ENCODE assay signal across 26 cellular contexts in the genomic region with DNA sequence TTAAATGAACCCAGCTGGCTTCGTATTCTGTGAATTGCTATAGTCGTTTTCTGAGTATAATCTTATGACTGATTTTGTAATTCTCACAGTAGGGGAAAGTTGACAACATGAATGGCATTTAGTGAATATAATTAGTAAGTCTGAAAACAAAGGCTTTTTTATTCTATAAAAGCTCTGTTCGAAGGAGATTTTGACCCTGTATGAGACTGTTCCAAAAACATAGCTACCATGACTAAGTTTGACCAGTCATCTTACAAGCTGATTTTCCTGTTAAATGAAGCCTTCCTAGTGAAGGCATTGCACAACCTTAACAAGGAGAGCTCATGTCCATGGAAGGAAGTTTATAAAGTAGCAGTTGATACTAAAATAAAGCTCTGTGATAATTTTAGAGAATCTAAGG.
A peak's percentile ranks its signal among the peaks of the same experiment; 100 is the strongest.
DNase-seq lines count a peak whose midpoint lies in the region; ATAC-seq and TF ChIP-seq lines count a peak whose summit lies in the region.
"Had no signal": no experiment of that assay in that cellular context is flagged by ENCODE, and none has a peak within 500 bp of the region (broad histone marks: within the 10 kb centered on the region; RNA-seq: fewer than 3 reads in every experiment).

No MANE protein-coding gene starts in this region.

- H3K9me3 ChIP-seq in IMR-90 (ENCODE audit: control insufficient read depth, insufficient read depth, low read length) (no peaks in the 10 kb centered on the region), mammary epithelial cell (replicated peaks; ENCODE audit: insufficient read depth, low read length) (no peaks in the 10 kb centered on the region)
- H3K9me3 ChIP-seq: left ventricle myocardium inferior, right lobe of liver had no signal

- no peaks in the 10 kb centered on the region for H3K79me1 ChIP-seq in IMR-90 (ENCODE audit: low read depth in 1 of 2, low read length in 2 of 2)

- H2AFZ ChIP-seq in IMR-90 (replicated peaks; ENCODE audit: low read length, poor library complexity) = no peak overlapping the region
- H2AFZ ChIP-seq in mammary epithelial cell (ENCODE audit: low read depth, low read length) = no peak overlapping the region
- H2AFZ ChIP-seq: PC-9 had no signal

- intact Hi-C loops in IMR-90 (cut with micrococcal nuclease) = no loop called here
- intact Hi-C loops in mammary epithelial cell (cut with micrococcal nuclease) = no loop called here

- TF ChIP-seq CTCF in IMR-90 (conservative IDR thresholded peaks at IDR 0.05; ENCODE audit: low read depth, low read length) (no peak), mammary epithelial cell (conservative IDR thresholded peaks at IDR 0.05 in 1 of 2, IDR thresholded peaks at IDR 0.05 in 1 of 2; ENCODE audit: extremely low read depth in 1 of 2, insufficient read depth in 1 of 2, low read depth in 1 of 2, low read length in 2 of 2) (no peak)

- H3K9ac ChIP-seq in IMR-90 (ENCODE audit: low read depth, low read length) = no peak overlapping the region
- H3K9ac ChIP-seq in mammary epithelial cell (ENCODE audit: insufficient read depth, low read length) = no peak overlapping the region
- H3K9ac ChIP-seq: KMS-11 had no signal

- in situ Hi-C loops in IMR-90 (cut with MboI; ENCODE audit: low sequenced_read_pairs) (no loop called here), mammary epithelial cell (cut with MboI; ENCODE audit: low sequenced_read_pairs in 2 of 2) (no loop called here)

- H4K5ac ChIP-seq in IMR-90 (ENCODE audit: low read depth, low read length) = no peak overlapping the region

- BruUV-seq in IMR-90 (replicated peaks; lab: Mats Ljungman, UMichigan) (no TSS peak), mammary epithelial cell (replicated peaks; lab: Mats Ljungman, UMichigan) (no TSS peak)

- H2AK9ac ChIP-seq in IMR-90 (replicated peaks; ENCODE audit: low read depth, low read length, poor library complexity) = no peak overlapping the region

- no peak overlapping the region for H2BK5ac ChIP-seq in IMR-90 (ENCODE audit: low read depth, low read length, poor library complexity, severe bottlenecking)

- H3K18ac ChIP-seq in IMR-90 (ENCODE audit: low read depth, low read length) = no peak overlapping the region

- peak overlapping the region; percentile 35; the same call in 1 of the 2 replicates for H3K4me2 ChIP-seq in IMR-90 (ENCODE audit: low read depth, low read length)
- H3K4me2 ChIP-seq in mammary epithelial cell (ENCODE audit: insufficient read depth, low read depth, low read length) = no peak overlapping the region
- H3K4me2 ChIP-seq: KMS-11, PC-9 had no signal

- H2BK120ac ChIP-seq in IMR-90 (ENCODE audit: low read depth, low read length) = no peak overlapping the region

- no peaks in the 10 kb centered on the region; the same call in 1 of the 2 replicates for H4K20me1 ChIP-seq in IMR-90 (ENCODE audit: insufficient read depth, low read length)
- no peaks in the 10 kb centered on the region for H4K20me1 ChIP-seq in mammary epithelial cell (ENCODE audit: insufficient read depth, low read length)

- TF ChIP-seq RAD21 in IMR-90 (IDR thresholded peaks at IDR 0.05; ENCODE audit: low read length) = no peak

- no peak for TF ChIP-seq POLR2A in IMR-90 (IDR thresholded peaks at IDR 0.05; ENCODE audit: low read depth, low read length)

- no peak overlapping the region for H3K4ac ChIP-seq in IMR-90 (ENCODE audit: low read depth, low read length)

- H3K4me1 ChIP-seq in IMR-90 (ENCODE audit: control insufficient read depth, insufficient read depth, low read length) = no peaks in the 10 kb centered on the region
- no peaks in the 10 kb centered on the region for H3K4me1 ChIP-seq in mammary epithelial cell (ENCODE audit: insufficient read depth, low read length)
- H3K4me1 ChIP-seq: left ventricle myocardium inferior, right lobe of liver had no signal

- H4K8ac ChIP-seq in IMR-90 (ENCODE audit: low read depth in 2 of 2, low read length in 2 of 2) = no peak overlapping the region

- peak; percentile 61 for ATAC-seq in IMR-90 (ENCODE audit: low read depth)
- ATAC-seq in HG03571 (IDR thresholded peaks at IDR 0.05; ENCODE audit: unreplicated experiment) = no peak
- no peak for ATAC-seq in GM21360 (IDR thresholded peaks at IDR 0.05; ENCODE audit: unreplicated experiment)
- ATAC-seq: right lobe of liver; stimulated activated naive CD8-positive, alpha-beta T cell treated with anti-CD3 and anti-CD28 coated beads, Interleukin-15, amount 100 ng/mL, for 72 hours had no signal

- H3K27ac ChIP-seq in IMR-90 (ENCODE audit: insufficient read depth, low read length) (no peak overlapping the region), mammary epithelial cell (ENCODE audit: insufficient read depth, low read depth, low read length) (no peak overlapping the region)
- H3K27ac ChIP-seq: KMS-11, left ventricle myocardium inferior, PC-9, right lobe of liver had no signal

- H3K56ac ChIP-seq in IMR-90 (ENCODE audit: extremely low read depth, insufficient read depth, low read length) = no peak overlapping the region

- H3K23ac ChIP-seq in IMR-90 (ENCODE audit: low read depth, low read length) = no peak overlapping the region

- H2AK5ac ChIP-seq in IMR-90 (ENCODE audit: low read depth, low read length) = no peak overlapping the region

- H3K9me1 ChIP-seq in IMR-90 (ENCODE audit: insufficient read depth, low read length) = no peaks in the 10 kb centered on the region

- POLR2A ChIA-PET in IMR-90 (lab: Charles Lee; ENCODE audit: unreplicated experiment) = no interaction called here

- H4K91ac ChIP-seq in IMR-90 (ENCODE audit: insufficient read depth, low read depth, low read length) = no peak overlapping the region

- WGBS in IMR-90 (ENCODE audit: extremely low coverage in 2 of 2, insufficient read length in 1 of 2), 2 experiments = no CpG with 5 or more reads among the region's 3 CpGs
- 43% methylated on average over 3 of the region's 3 CpGs for WGBS in mammary epithelial cell (ENCODE audit: low coverage, missing lambda C conversion rate)

- no peaks in the 10 kb centered on the region for H3K36me3 ChIP-seq in IMR-90 (ENCODE audit: control insufficient read depth, insufficient read depth, low read length)
- H3K36me3 ChIP-seq in mammary epithelial cell (ENCODE audit: insufficient read depth, low read length) = no peaks in the 10 kb centered on the region
- H3K36me3 ChIP-seq: left ventricle myocardium inferior, right lobe of liver had no signal

- DNase-seq in AG08395 (ENCODE audit: low spot score) = peak; percentile 4
- DNase-seq in IMR-90 = peak; percentile 73
- DNase-seq in mammary epithelial cell = peak; percentile 59
- DNase-seq in foreskin melanocyte = peak; percentile 79
- no peak for DNase-seq in NCI-H510A treated with DMSO at 0.1 percent for 48 hours (lab: John Stamatoyannopoulos, UW)
- DNase-seq in NCI-H82 (lab: John Stamatoyannopoulos, UW) = no peak
- DNase-seq: activated CD4-positive, CD25-positive, alpha-beta regulatory T cell treated with anti-CD3 and anti-CD28 coated beads, Interleukin-2, amount 50 U/mL, for 72 hours; activated CD8-positive, alpha-beta memory T cell treated with anti-CD3 and anti-CD28 coated beads for 24 hours; activated naive CD8-positive, alpha-beta T cell treated with anti-CD3 and anti-CD28 coated beads for 36 hours; CD8-positive, alpha-beta memory T cell; cerebellar nuclear complex; DMS79 treated with DMSO at 0.1 percent for 48 hours; effector memory CD4-positive, alpha-beta T cell; H7; left ventricle myocardium inferior; NCI-H1417; NCI-H774; nucleus accumbens; PC-9; right lobe of liver; stimulated activated CD4-positive, alpha-beta T cell treated with anti-CD3 and anti-CD28 coated beads, Interleukin-1b, Interleukin-23, amount 100 ng/mL, for 48 hours; stimulated activated naive CD8-positive, alpha-beta T cell treated with anti-CD3 and anti-CD28 coated beads, Interleukin-15, amount 100 ng/mL, for 72 hours; T1000 had no signal

- H3K4me3 ChIP-seq in IMR-90 (ENCODE audit: insufficient read depth, low read depth, low read length) (no peak overlapping the region), mammary epithelial cell (replicated peaks in 1 of 3; ENCODE audit: insufficient read depth in 1 of 3, low read depth in 2 of 3, low read length in 3 of 3) (no peak overlapping the region)
- H3K4me3 ChIP-seq: left ventricle myocardium inferior, PC-9, right lobe of liver had no signal

- CTCF ChIA-PET in IMR-90 (lab: Yijun Ruan, JAX) = no interaction called here
- CTCF ChIA-PET in mammary epithelial cell (lab: Charles Lee; ENCODE audit: low non-redundant PET) = no interaction called here

- H3K14ac ChIP-seq in IMR-90 (replicated peaks; ENCODE audit: low read depth, low read length) = no peak overlapping the region

- H3K27me3 ChIP-seq in IMR-90 (ENCODE audit: control insufficient read depth, insufficient read depth, low read length) (no peaks in the 10 kb centered on the region), mammary epithelial cell (ENCODE audit: insufficient read depth, low read length) (no peaks in the 10 kb centered on the region)
- H3K27me3 ChIP-seq: right lobe of liver had no signal

- no peak overlapping the region for H2BK15ac ChIP-seq in IMR-90 (ENCODE audit: low read depth, low read length)

- dilution Hi-C loops in IMR-90 (cut with HindIII; ENCODE audit: low sequenced_read_pairs, unreplicated experiment) = no loop called here
- dilution Hi-C loops in mammary epithelial cell (cut with HindIII; ENCODE audit: low sequenced_read_pairs) = no loop called here

- H3K79me2 ChIP-seq in mammary epithelial cell (ENCODE audit: insufficient read depth, low read length) = no peaks in the 10 kb centered on the region

- H2BK20ac ChIP-seq in IMR-90 (ENCODE audit: low read depth, low read length) = no peak overlapping the region

TF ChIP-seq in IMR-90, 13 proteins besides CTCF, POLR2A, EP300 and RAD21:
- TF ChIP-seq RFX5 (IDR thresholded peaks at IDR 0.05; ENCODE audit: low read depth, low read length) = no peak
- TF ChIP-seq, protein P1, sequence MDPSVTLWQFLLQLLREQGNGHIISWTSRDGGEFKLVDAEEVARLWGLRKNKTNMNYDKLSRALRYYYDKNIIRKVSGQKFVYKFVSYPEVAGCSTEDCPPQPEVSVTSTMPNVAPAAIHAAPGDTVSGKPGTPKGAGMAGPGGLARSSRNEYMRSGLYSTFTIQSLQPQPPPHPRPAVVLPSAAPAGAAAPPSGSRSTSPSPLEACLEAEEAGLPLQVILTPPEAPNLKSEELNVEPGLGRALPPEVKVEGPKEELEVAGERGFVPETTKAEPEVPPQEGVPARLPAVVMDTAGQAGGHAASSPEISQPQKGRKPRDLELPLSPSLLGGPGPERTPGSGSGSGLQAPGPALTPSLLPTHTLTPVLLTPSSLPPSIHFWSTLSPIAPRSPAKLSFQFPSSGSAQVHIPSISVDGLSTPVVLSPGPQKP (IDR thresholded peaks at IDR 0.05; ENCODE audit: borderline replicate concordance, low read depth, low read length) = no peak
- TF ChIP-seq BHLHE40 (IDR thresholded peaks at IDR 0.05; ENCODE audit: low read depth, low read length) = no peak
- TF ChIP-seq CEBPB (IDR thresholded peaks at IDR 0.05; ENCODE audit: low read depth, low read length) = peak; percentile 92
- TF ChIP-seq FOS (IDR thresholded peaks at IDR 0.05; ENCODE audit: low read depth, low read length) = no peak
- TF ChIP-seq MAZ (IDR thresholded peaks at IDR 0.05; ENCODE audit: borderline replicate concordance, low read depth, low read length) = no peak
- no peak for TF ChIP-seq MAFK (IDR thresholded peaks at IDR 0.05; ENCODE audit: low read depth, low read length)

Comparison
In these comparisons a context has a peak if more than half of its experiments do, and no peak if none do; other contexts are left out.
1. DNase-seq: peak in AG08395 (single experiment), IMR-90 (single experiment), mammary epithelial cell (single experiment) and foreskin melanocyte (single experiment); none in NCI-H510A treated with DMSO at 0.1 percent for 48 hours (single experiment) and NCI-H82 (single experiment).